6 cellular contexts compared by ENCODE assay signal in genomic region chr17:7383742-7384488, GRCh38. TPM values are rescaled to one million over a fixed set of nuclear protein-coding genes. Genes with fewer than 3 reads are reported as not detected.
A peak's percentile ranks its signal among the peaks of the same experiment; 100 is the strongest.
DNase-seq lines count a peak whose midpoint lies in the region; ATAC-seq and TF ChIP-seq lines count a peak whose summit lies in the region.

No MANE protein-coding gene starts in this region.

- TF ChIP-seq POLR2A in testis (IDR thresholded peaks at IDR 0.05) = no peak

- H3K79me2 ChIP-seq in KMS-11 (ENCODE audit: insufficient read depth, low read depth) = no peaks in the 10 kb centered on the region

- H3K36me3 ChIP-seq in KMS-11 (ENCODE audit: insufficient read depth) (no peaks in the 10 kb centered on the region), lung (ENCODE audit: control insufficient read depth in 2 of 2, insufficient read depth in 2 of 2, low read length in 2 of 2) (peaks cover 0 to 13% of the 10 kb centered on the region in 2 donors), testis (ENCODE audit: low read depth, missing control alignments) (no peaks in the 10 kb centered on the region)

- 0 out of 2 replicates have a peak overlapping the region, but pooled peaks have one; percentile 21 for H3K4me2 ChIP-seq in KMS-11

- no peaks in the 10 kb centered on the region for H3K9me3 ChIP-seq in lung (ENCODE audit: control insufficient read depth in 2 of 2, insufficient read depth in 1 of 2, low read length in 1 of 2)
- H3K9me3 ChIP-seq in testis = no peaks in the 10 kb centered on the region

- H4K20me1 ChIP-seq in KMS-11 (ENCODE audit: insufficient read depth) = no peaks in the 10 kb centered on the region

- peak overlapping the region; percentile 27; the same call in 1 of the 2 replicates for H3K9ac ChIP-seq in KMS-11

- no peak for ATAC-seq in lung (ENCODE audit: insufficient read depth, low FRiP score)

- no peak overlapping the region for H3K4me3 ChIP-seq in KMS-11 (IDR thresholded peaks at IDR 0.05; ENCODE audit: insufficient read depth, low read depth, low read length)
- peak overlapping the region; percentile 11 for H3K4me3 ChIP-seq in lung
- H3K4me3 ChIP-seq in testis = peak overlapping the region; percentile 6 to 30

- H3K4me1 ChIP-seq in KMS-11 (ENCODE audit: low read depth, poor library complexity, severe bottlenecking) (no peaks in the 10 kb centered on the region), lung (ENCODE audit: control insufficient read depth in 2 of 2, insufficient read depth in 2 of 2, low read length in 2 of 2) (peaks cover 0 to 20% of the 10 kb centered on the region in 2 donors), testis (peaks cover 28% of the 10 kb centered on the region)

- TF ChIP-seq CTCF in KMS-11 (conservative IDR thresholded peaks at IDR 0.05; ENCODE audit: low read depth, low read length) (no peak), lung (IDR thresholded peaks at IDR 0.05; ENCODE audit: control extremely low read depth, extremely low read depth) (no peak), testis (IDR thresholded peaks at IDR 0.05) (no peak)

- intact Hi-C loops in testis (cut with DNase I; ENCODE audit: low total_unique reads) = no loop called here

- DNase-seq in EL (peak; percentile 38), lung (ENCODE audit: low spot score) (no peak), testis (peak; percentile 43), DMS153 treated with DMSO at 0.1 percent for 48 hours (lab: John Stamatoyannopoulos, UW; ENCODE audit: unreplicated experiment) (no peak)
- DNase-seq in activated gamma-delta T cell treated with anti-CD3 and anti-CD28 coated beads, Interleukin-2, amount 50 U/mL, for 16 hours (ENCODE audit: low read depth) = peak; percentile 64

- 11 to 28% methylated on average over 63 to 65 of the region's 65 CpGs for WGBS in lung, 2 donors
- 7 to 15% methylated on average over 4 to 65 of the region's 65 CpGs for WGBS in testis, 2 donors

- no peak overlapping the region for H2AFZ ChIP-seq in KMS-11 (ENCODE audit: low read depth)

- no peak overlapping the region for H3K27ac ChIP-seq in KMS-11
- no peak overlapping the region for H3K27ac ChIP-seq in lung (ENCODE audit: low read depth in 1 of 2, low read length in 1 of 2)
- H3K27ac ChIP-seq in testis = no peak overlapping the region

- H3K27me3 ChIP-seq in KMS-11 (ENCODE audit: insufficient read depth, low read depth) (no peaks in the 10 kb centered on the region), lung (ENCODE audit: control insufficient read depth, insufficient read depth) (no peaks in the 10 kb centered on the region), testis (no peaks in the 10 kb centered on the region)

RNA-seq across cellular contexts. Expression of gene TNK1, which starts 3.0 kb away (rescaled TPM):
- total RNA-seq in lung (1 to 10 TPM; 5.4 to 8.2 TPM), testis (1 to 10 TPM; 3.7 to 6.8 TPM)
- polyA plus RNA-seq in lung (1 to 10 TPM; 3.7 to 6.0 TPM), testis (ENCODE audit: insufficient read depth, low read depth, low replicate concordance) (4.0 TPM)

RNA-seq across cellular contexts. Expression of gene PLSCR3, which starts 10.4 kb away (rescaled TPM):
- total RNA-seq in lung = 10 to 100 TPM; 32.4 to 43.0 TPM
- 10 to 100 TPM; 19.2 to 36.0 TPM for polyA plus RNA-seq in lung
- total RNA-seq in testis = 10 to 100 TPM; 13.6 to 19.4 TPM
- polyA plus RNA-seq in testis (ENCODE audit: insufficient read depth, low read depth, low replicate concordance) = 14.2 TPM

RNA-seq across cellular contexts. Expression of gene TMEM256, which starts 20.0 kb away (rescaled TPM):
- 10 to 100 TPM; 70.2 to 78.7 TPM for total RNA-seq in lung
- polyA plus RNA-seq in lung = 100 to 1,000 TPM in 1 of 2 donors, 10 to 100 TPM in 1; 71.6 to 247 TPM
- 10 to 100 TPM; 18.7 to 33.3 TPM for total RNA-seq in testis
- 27.3 TPM for polyA plus RNA-seq in testis (ENCODE audit: insufficient read depth, low read depth, low replicate concordance)

RNA-seq across cellular contexts. Expression of gene NLGN2, which starts 23.7 kb away (rescaled TPM):
- 10 to 100 TPM; 11.2 to 15.2 TPM for total RNA-seq in lung
- 1 to 10 TPM; 5.0 to 5.1 TPM for polyA plus RNA-seq in lung
- total RNA-seq in testis = 10 to 100 TPM in 1 of 2 donors, 1 to 10 TPM in 1; 9.9 to 10.7 TPM
- 8.4 TPM for polyA plus RNA-seq in testis (ENCODE audit: insufficient read depth, low read depth, low replicate concordance)

RNA-seq across cellular contexts. Expression of gene TMEM95, which starts 29.0 kb away (rescaled TPM):
- not detected for total RNA-seq in lung
- polyA plus RNA-seq in lung = not detected
- 1 to 10 TPM; 2.8 to 6.6 TPM for total RNA-seq in testis
- 9.9 TPM for polyA plus RNA-seq in testis (ENCODE audit: insufficient read depth, low read depth, low replicate concordance)

Comparison
In these comparisons a context has a peak if more than half of its experiments do, and no peak if none do; other contexts are left out.
1. DNase-seq: peak in EL (single experiment), activated gamma-delta T cell treated with anti-CD3 and anti-CD28 coated beads, Interleukin-2, amount 50 U/mL, for 16 hours (single experiment) and testis (single experiment); none in lung (single experiment) and DMS153 treated with DMSO at 0.1 percent for 48 hours (single experiment).